1 cellular context compared by ENCODE assay signal in genomic region chr20:61861054-61861841, GRCh38.
TF ChIP-seq lines count a peak whose summit lies in the region.

No MANE protein-coding gene starts in this region.

TF ChIP-seq in GM23338, 12 proteins besides CTCF, POLR2A, EP300 and RAD21 (continued from another document):
- TF ChIP-seq REST (IDR thresholded peaks at IDR 0.05; ENCODE audit: unreplicated experiment) (no peak), CREB1 (CRISPR knock-in tag; IDR thresholded peaks at IDR 0.05; ENCODE audit: low read depth) (no peak), ZNF331 (CRISPR knock-in tag; IDR thresholded peaks at IDR 0.05; ENCODE audit: low read depth) (no peak), ZNF114 (CRISPR knock-in tag; IDR thresholded peaks at IDR 0.05) (no peak), POLR2AphosphoS5 (IDR thresholded peaks at IDR 0.05; ENCODE audit: low read depth) (no peak), NANOG (IDR thresholded peaks at IDR 0.05; ENCODE audit: borderline replicate concordance) (no peak), EZH2 (IDR thresholded peaks at IDR 0.05; ENCODE audit: low read depth, unreplicated experiment) (no peak), STAT1 (IDR thresholded peaks at IDR 0.05; ENCODE audit: unreplicated experiment) (no peak)
